ENCODE assay signal across 15 cellular contexts in the genomic region with DNA sequence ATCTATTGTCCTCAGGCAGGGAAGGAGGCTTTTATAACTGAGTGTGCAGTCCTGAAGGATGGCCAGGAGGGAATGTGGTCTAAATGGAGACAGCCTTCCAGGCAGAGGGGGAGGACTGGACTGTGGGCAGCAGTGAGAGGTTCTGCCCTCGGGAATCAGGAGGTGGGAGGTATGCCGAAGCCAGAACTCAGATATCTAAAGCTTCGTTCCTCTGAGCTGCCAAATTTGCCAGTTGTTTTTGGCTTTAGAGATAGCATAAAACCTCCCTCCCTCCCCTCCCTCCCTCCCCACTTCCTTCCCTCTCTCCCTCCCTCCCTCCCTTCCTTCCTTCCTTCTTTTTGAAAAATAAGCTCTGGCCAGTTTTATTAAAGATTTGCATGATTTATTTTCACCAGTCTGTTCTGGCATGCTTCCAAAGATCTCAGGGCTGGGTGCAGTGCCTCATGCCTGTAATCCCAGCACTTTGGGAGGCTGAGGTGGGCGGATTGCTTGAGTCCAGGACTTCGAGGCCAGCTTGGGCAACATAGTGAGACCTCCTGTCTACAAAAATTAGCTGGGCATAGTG. TPM values are rescaled to one million over a fixed set of nuclear protein-coding genes. Genes with fewer than 3 reads are reported as not detected.
DNase-seq lines count a peak whose midpoint lies in the region; ATAC-seq and TF ChIP-seq lines count a peak whose summit lies in the region.
"Had no signal": no experiment of that assay in that cellular context is flagged by ENCODE, and none has a peak within 500 bp of the region (broad histone marks: within the 10 kb centered on the region; RNA-seq: fewer than 3 reads in every experiment).

No MANE protein-coding gene starts in this region.

- H3K27ac ChIP-seq in thyroid gland, result peak overlapping the region in 2 of 3 donors; percentile 73 to 81
- H3K27ac ChIP-seq in CD4-positive, alpha-beta memory T cell (ENCODE audit: low read depth, low read length), result no peak overlapping the region
- H3K27ac ChIP-seq: HL-60 had no signal

- peak overlapping the region; percentile 61 for H3K4me3 ChIP-seq in choroid plexus epithelial cell (ENCODE audit: low read depth, low read length)
- H3K4me3 ChIP-seq in thyroid gland (replicated peaks in 1 of 3), result no peak overlapping the region
- no peak overlapping the region for H3K4me3 ChIP-seq in CD4-positive, alpha-beta memory T cell (ENCODE audit: low read length in 2 of 2)

- peaks cover 4 to 17% (median 12%) of the 10 kb centered on the region in 4 donors for H3K4me1 Mint-ChIP-seq in CD4-positive, alpha-beta memory T cell
- peaks cover 8% of the 10 kb centered on the region for H3K4me1 Mint-ChIP-seq in CD14-positive monocyte
- H3K4me1 Mint-ChIP-seq: central memory CD8-positive, alpha-beta T cell had no signal

- no peaks in the 10 kb centered on the region for H3K9me3 ChIP-seq in thyroid gland
- no peaks in the 10 kb centered on the region for H3K9me3 ChIP-seq in CD4-positive, alpha-beta memory T cell (ENCODE audit: control insufficient read depth in 1 of 2, low read length in 2 of 2)

- no peaks in the 10 kb centered on the region for H3K27me3 ChIP-seq in thyroid gland
- H3K27me3 ChIP-seq in CD4-positive, alpha-beta memory T cell (ENCODE audit: insufficient read depth, low read length), result peaks cover 9% of the 10 kb centered on the region

- CTCF ChIA-PET in CD4-positive, alpha-beta memory T cell (lab: Charles Lee; ENCODE audit: partially characterized antibody), result no interaction called here

- no peaks in the 10 kb centered on the region for H3K36me3 ChIP-seq in thyroid gland
- H3K36me3 ChIP-seq in CD4-positive, alpha-beta memory T cell (ENCODE audit: insufficient read depth, low read length), result no peaks in the 10 kb centered on the region

- peaks cover 43 to 44% of the 10 kb centered on the region in 2 donors for H3K27me3 Mint-ChIP-seq in CD4-positive, alpha-beta memory T cell
- peaks cover 47 to 70% (median 50%) of the 10 kb centered on the region in 3 donors for H3K27me3 Mint-ChIP-seq in CD14-positive monocyte (ENCODE audit: low read depth in 3 of 3)

- intact Hi-C loops in thyroid gland (cut with DNase I), result no loop called here
- intact Hi-C loops in CD4-positive, alpha-beta memory T cell (cut with micrococcal nuclease), result no loop called here
- intact Hi-C loops in CD14-positive monocyte (cut with micrococcal nuclease), result no loop called here

- H3K36me3 Mint-ChIP-seq in CD4-positive, alpha-beta memory T cell, result no peaks in the 10 kb centered on the region
- peaks cover 0 to 3% of the 10 kb centered on the region in 2 donors for H3K36me3 Mint-ChIP-seq in CD14-positive monocyte

- WGBS in thyroid gland, 2 donors, result 15 to 17% methylated on average over 5 of the region's 5 CpGs

- H3K27ac Mint-ChIP-seq in CD4-positive, alpha-beta memory T cell, result no peak overlapping the region
- H3K27ac Mint-ChIP-seq in CD14-positive monocyte, result no peak overlapping the region
- H3K27ac Mint-ChIP-seq: T-helper 1 cell treated with Interleukin-12 subunit alpha and Interleukin-12 subunit beta and Interleukin-4 antibody, amounts not matched to agents 30 μg/mL and 1 μg/mL, for 36 hours had no signal

- no peak for TF ChIP-seq CTCF in choroid plexus epithelial cell (conservative IDR thresholded peaks at IDR 0.05; ENCODE audit: low read depth, low read length)
- no peak for TF ChIP-seq CTCF in thyroid gland (IDR thresholded peaks at IDR 0.05)
- no peak for TF ChIP-seq CTCF in CD14-positive monocyte (IDR thresholded peaks at IDR 0.05)

- H3K9me3 Mint-ChIP-seq in CD4-positive, alpha-beta memory T cell, result peaks cover 0 to 5% (median 0%) of the 10 kb centered on the region in 8 donors
- H3K9me3 Mint-ChIP-seq in CD14-positive monocyte, result peaks cover 0 to 13% (median 4%) of the 10 kb centered on the region in 7 donors
- H3K9me3 Mint-ChIP-seq: central memory CD8-positive, alpha-beta T cell; T-helper 1 cell treated with Interleukin-12 subunit alpha and Interleukin-12 subunit beta and Interleukin-4 antibody, amounts not matched to agents 30 μg/mL and 1 μg/mL, for 36 hours had no signal

- TF ChIP-seq POLR2A in thyroid gland (IDR thresholded peaks at IDR 0.05), result no peak

- DNase-seq in NCI-H524 (lab: John Stamatoyannopoulos, UW), result peak; percentile 16 to 57
- peak; percentile 61 for DNase-seq in choroid plexus epithelial cell (ENCODE audit: low read depth)
- DNase-seq in left lobe of liver (ENCODE audit: low spot score), result no peak
- peak; percentile 28 to 30 for DNase-seq in thyroid gland
- no peak for DNase-seq in CD4-positive, alpha-beta memory T cell
- no peak for DNase-seq in central memory CD4-positive, alpha-beta T cell
- no peak for DNase-seq in CD14-positive monocyte (ENCODE audit: low spot score)
- DNase-seq: GDM1; HCEC 1CT; NCI-H1105 treated with DMSO at 0.1 percent for 48 hours; NK-92 treated with Interleukin-12 subunit alpha and Interleukin-12 subunit beta, amount 100 ng/mL, for 24 hours had no signal

- POLR2A ChIA-PET in CD4-positive, alpha-beta memory T cell (lab: Charles Lee; ENCODE audit: partially characterized antibody), result no interaction called here

- peak overlapping the region in 1 of 8 donors; percentile 17 for H3K4me3 Mint-ChIP-seq in CD4-positive, alpha-beta memory T cell
- peak overlapping the region in 1 of 2 donors; percentile 36 for H3K4me3 Mint-ChIP-seq in CD14-positive monocyte
- H3K4me3 Mint-ChIP-seq: central memory CD8-positive, alpha-beta T cell; T-helper 1 cell treated with Interleukin-12 subunit alpha and Interleukin-12 subunit beta and Interleukin-4 antibody, amounts not matched to agents 30 μg/mL and 1 μg/mL, for 36 hours had no signal

- H3K4me1 ChIP-seq in thyroid gland, result peaks cover 16 to 35% of the 10 kb centered on the region in 2 donors
- peaks cover 6% of the 10 kb centered on the region for H3K4me1 ChIP-seq in CD4-positive, alpha-beta memory T cell (ENCODE audit: insufficient read depth, low read length)

- ATAC-seq in left lobe of liver, result peak; percentile 41

RNA-seq across cellular contexts. Expression of gene MEDAG, which starts 2.4 kb away (rescaled TPM):
- total RNA-seq in left lobe of liver, result 0.18 TPM
- total RNA-seq in thyroid gland, result 10 to 100 TPM; 15.2 to 99.7 (median 46.0) TPM
- total RNA-seq in CD4-positive, alpha-beta memory T cell, result not detected
- under 1 TPM in 1 of 2 donors, not detected in 1; 0.29 TPM for polyA plus RNA-seq in CD4-positive, alpha-beta memory T cell
- polyA plus RNA-seq in CD14-positive monocyte, result not detected
- polyA plus RNA-seq: neural cell had no signal

RNA-seq across cellular contexts. Expression of gene TEX26, which starts 24.0 kb away (rescaled TPM):
- total RNA-seq in left lobe of liver, result not detected
- under 1 TPM in 1 of 4 donors, not detected in 3; 0.27 TPM for total RNA-seq in thyroid gland
- not detected for total RNA-seq in CD4-positive, alpha-beta memory T cell
- not detected for polyA plus RNA-seq in CD4-positive, alpha-beta memory T cell
- polyA plus RNA-seq in CD14-positive monocyte, result not detected
- polyA plus RNA-seq: neural cell had no signal

Comparison
In these comparisons a context has a peak if more than half of its experiments do, and no peak if none do; other contexts are left out.
1. DNase-seq: peak in NCI-H524 (2 of 2), choroid plexus epithelial cell (single experiment) and thyroid gland (2 of 2); none in left lobe of liver (single experiment), CD4-positive, alpha-beta memory T cell (0 of 5), central memory CD4-positive, alpha-beta T cell (single experiment) and CD14-positive monocyte (single experiment).
2. RNA of gene MEDAG, which starts 2.4 kb away (total RNA-seq): 15.2 to 99.7 TPM in thyroid gland; 0.18 TPM in left lobe of liver (single experiment) and not detected in CD4-positive, alpha-beta memory T cell; every median in the first group is over 10 times any median in the second.